ENCODE assay signal across 10 cellular contexts in genomic region chr2:85911836-85912692, GRCh38. TPM values are rescaled to one million over a fixed set of nuclear protein-coding genes. Genes with fewer than 3 reads are reported as not detected.
DNase-seq lines count a peak whose midpoint lies in the region; ATAC-seq and TF ChIP-seq lines count a peak whose summit lies in the region.
"Had no signal": no experiment of that assay in that cellular context is flagged by ENCODE, and none has a peak within 500 bp of the region (broad histone marks: within the 10 kb centered on the region; RNA-seq: fewer than 3 reads in every experiment).

No MANE protein-coding gene starts in this region.

- H3K27me3 ChIP-seq in transverse colon: no peaks in the 10 kb centered on the region

- WGBS in lower leg skin, 2 donors: 29 to 30% methylated on average over 7 of the region's 7 CpGs
- 69 to 71% methylated on average over 7 of the region's 7 CpGs for WGBS in transverse colon (ENCODE audit: low coverage in 1 of 2), 2 donors

- H3K9me3 ChIP-seq in transverse colon: no peaks in the 10 kb centered on the region

- peak overlapping the region in 4 of 5 experiments; percentile 41 to 89 (median 65) for H3K27ac Mint-ChIP-seq in brain
- no peak overlapping the region for H3K27ac Mint-ChIP-seq in natural killer cell

- ATAC-seq in GM19395 (IDR thresholded peaks at IDR 0.05; ENCODE audit: unreplicated experiment): no peak
- no peak for ATAC-seq in natural killer cell

- TF ChIP-seq EP300 in transverse colon (IDR thresholded peaks at IDR 0.05; ENCODE audit: low read depth): no peak

- H3K36me3 Mint-ChIP-seq in brain: no peaks in the 10 kb centered on the region
- no peaks in the 10 kb centered on the region for H3K36me3 Mint-ChIP-seq in natural killer cell

- H3K27ac ChIP-seq in transverse colon: peak overlapping the region; percentile 43 to 66 (median 50)

- H3K4me1 Mint-ChIP-seq in brain (peaks cover 17% of the 10 kb centered on the region), natural killer cell (peaks cover 3 to 13% of the 10 kb centered on the region in 2 donors)

- TF ChIP-seq POLR2A in lower leg skin (IDR thresholded peaks at IDR 0.05): no peak
- TF ChIP-seq POLR2A in transverse colon (IDR thresholded peaks at IDR 0.05): no peak

- H3K4me3 ChIP-seq in lower leg skin (ENCODE audit: low read depth, poor library complexity, severe bottlenecking): no peak overlapping the region
- H3K4me3 ChIP-seq in transverse colon: no peak overlapping the region

- H3K9me3 Mint-ChIP-seq in brain (no peaks in the 10 kb centered on the region), natural killer cell (no peaks in the 10 kb centered on the region)
- H3K9me3 Mint-ChIP-seq: naive B cell had no signal

- in situ Hi-C loops in transverse colon (cut with MboI; ENCODE audit: low pct_ligation_motif_present in 1 of 4, low pct_unique_long_range_greater_than_20kb in 1 of 4, low sequenced_read_pairs in 3 of 4): no loop called here

- H3K4me3 Mint-ChIP-seq in brain: peak overlapping the region in 1 of 5 experiments; percentile 8
- H3K4me3 Mint-ChIP-seq in natural killer cell: no peak overlapping the region

- no peaks in the 10 kb centered on the region for H3K36me3 ChIP-seq in transverse colon

- DNase-seq in NCI-H510A (lab: John Stamatoyannopoulos, UW) (peak; percentile 12), NCI-H510A treated with DMSO at 0.1 percent for 48 hours (lab: John Stamatoyannopoulos, UW) (no peak), lower leg skin (ENCODE audit: low spot score in 2 of 2) (peak; percentile 78 to 91), transverse colon (no peak), natural killer cell (no peak)
- no peak for DNase-seq in stimulated activated CD8-positive, alpha-beta memory T cell treated with anti-CD3 and anti-CD28 coated beads, Interleukin-4, amount 100 ng/mL, for 48 hours
- DNase-seq: effector memory CD4-positive, alpha-beta T cell; naive B cell had no signal

- H3K4me1 ChIP-seq in transverse colon: peaks cover 0 to 3% (median 0%) of the 10 kb centered on the region in 4 donors

- TF ChIP-seq CTCF in brain (conservative IDR thresholded peaks at IDR 0.05) (no peak), lower leg skin (IDR thresholded peaks at IDR 0.05) (no peak), transverse colon (IDR thresholded peaks at IDR 0.05) (no peak), natural killer cell (IDR thresholded peaks at IDR 0.05) (no peak)

- H3K27me3 Mint-ChIP-seq in brain (peaks cover 3% of the 10 kb centered on the region), natural killer cell (ENCODE audit: low read depth in 2 of 2) (no peaks in the 10 kb centered on the region)
- H3K27me3 Mint-ChIP-seq: naive B cell had no signal

- intact Hi-C loops in lower leg skin (cut with DNase I; ENCODE audit: low total_unique reads) (no loop called here), transverse colon (cut with DNase I; ENCODE audit: low total_unique reads) (no loop called here), natural killer cell (cut with micrococcal nuclease) (no loop called here)

RNA-seq across cellular contexts. Expression of gene ST3GAL5, which starts 23.3 kb away (rescaled TPM):
- 24.7 TPM for polyA plus RNA-seq in brain (ENCODE audit: insufficient read depth, low read depth, low replicate concordance)
- total RNA-seq in lower leg skin (1 to 10 TPM; 6.9 to 8.6 (median 8.1) TPM), transverse colon (10 to 100 TPM in 2 of 4 donors, 1 to 10 TPM in 2; 3.0 to 20.2 (median 13.6) TPM), natural killer cell (10 to 100 TPM; 54.6 to 72.4 (median 66.1) TPM)

Comparison
In these comparisons a context has a peak if more than half of its experiments do, and no peak if none do; other contexts are left out.
1. DNase-seq: peak in NCI-H510A (single experiment) and lower leg skin (2 of 2); none in NCI-H510A treated with DMSO at 0.1 percent for 48 hours (single experiment), transverse colon (single experiment), stimulated activated CD8-positive, alpha-beta memory T cell treated with anti-CD3 and anti-CD28 coated beads, Interleukin-4, amount 100 ng/mL, for 48 hours (single experiment) and natural killer cell (single experiment).
2. H3K27ac Mint-ChIP-seq: peak in brain (4 of 5); none in natural killer cell (0 of 2).